30 cellular contexts compared by ENCODE assay signal in the genomic region with DNA sequence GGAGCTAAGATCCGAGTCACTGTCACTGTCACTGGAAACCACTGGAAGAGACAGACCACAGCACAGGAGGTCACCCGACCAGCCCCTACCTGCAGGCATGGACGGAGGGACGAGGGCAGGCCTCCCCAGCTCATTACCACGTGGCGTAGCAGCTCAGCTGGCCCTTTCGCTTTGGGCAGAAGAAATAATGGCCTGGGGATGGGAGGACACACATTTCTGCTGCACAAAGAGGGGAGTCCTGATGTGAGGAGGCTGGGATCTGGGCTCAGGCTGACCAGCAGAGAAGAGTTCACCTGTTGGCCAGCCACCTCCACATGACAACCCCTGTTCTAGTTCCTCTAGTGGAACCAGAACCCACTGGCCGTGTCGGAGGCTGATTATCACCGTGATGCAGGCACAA. TPM values are rescaled to one million over a fixed set of nuclear protein-coding genes. Genes with fewer than 3 reads are reported as not detected.
DNase-seq lines count a peak whose midpoint lies in the region; ATAC-seq, FAIRE-seq and TF ChIP-seq lines count a peak whose summit lies in the region.
"Had no signal": no experiment of that assay in that cellular context is flagged by ENCODE, and none has a peak within 500 bp of the region (broad histone marks: within the 10 kb centered on the region; RNA-seq: fewer than 3 reads in every experiment).

No MANE protein-coding gene starts in this region.

- H4K20me1 ChIP-seq in HepG2 (ENCODE audit: insufficient read depth, low read length): no peaks in the 10 kb centered on the region
- no peaks in the 10 kb centered on the region for H4K20me1 ChIP-seq in Karpas-422 (ENCODE audit: insufficient read depth, low read depth, low read length)

- H3K4me2 ChIP-seq in HepG2 (ENCODE audit: low read depth, low read length): no peak overlapping the region
- no peak overlapping the region for H3K4me2 ChIP-seq in Karpas-422 (ENCODE audit: low read depth, low read length, poor library complexity, severe bottlenecking)
- H3K4me2 ChIP-seq: A549 had no signal

- TF ChIP-seq RAD21 in HepG2 (CRISPR knock-in tag; IDR thresholded peaks at IDR 0.05): no peak

- no peaks in the 10 kb centered on the region for H3K9me2 ChIP-seq in Karpas-422 (replicated peaks; ENCODE audit: insufficient read depth, low read length)

- TF ChIP-seq POLR2A in right lobe of liver (IDR thresholded peaks at IDR 0.05) (no peak), HepG2 (IDR thresholded peaks at IDR 0.05; ENCODE audit: insufficient read depth in 1 of 2, low read depth in 2 of 2, low read length in 2 of 2) (no peak)

- ATAC-seq in right lobe of liver (no peak), HepG2 (no peak), left lobe of liver (no peak), sciatic nerve (no peak), HG03460 (IDR thresholded peaks at IDR 0.05; ENCODE audit: unreplicated experiment) (no peak), GM19397 (IDR thresholded peaks at IDR 0.05; ENCODE audit: unreplicated experiment) (no peak)
- ATAC-seq: A549, HCT116, K562, SK-N-SH treated with all-trans-retinoic acid at 6 μM for 48 hours had no signal

- H3K79me2 ChIP-seq in HepG2 (ENCODE audit: insufficient read depth, low read length) (no peaks in the 10 kb centered on the region), Karpas-422 (ENCODE audit: low read length) (no peaks in the 10 kb centered on the region)

- WGBS in right lobe of liver (ENCODE audit: insufficient coverage, low coverage, low lambda C conversion rate, missing lambda C conversion rate): 72% methylated on average over 3 of the region's 10 CpGs
- WGBS in HepG2 (ENCODE audit: low lambda C conversion rate): 97% methylated on average over 5 of the region's 10 CpGs

- no peak for FAIRE-seq in HepG2 (lab: Jason Lieb, UNC)
- FAIRE-seq: A549, GM18507, K562, RCC 7860 had no signal

- DNase-seq in right lobe of liver: peak in 2 of 3 donors; percentile 28 to 35
- DNase-seq in HepG2 (ENCODE audit: low spot score): no peak
- DNase-seq in left lobe of liver (ENCODE audit: low spot score): peak; percentile 37
- peak; percentile 48 for DNase-seq in sciatic nerve (ENCODE audit: low spot score)
- DNase-seq in Karpas-422: no peak
- DNase-seq: AML-193; CD4-positive, alpha-beta T cell; COR-L47; DMS53; NCI-H1105; NCI-H1436 treated with DMSO at 0.1 percent for 48 hours; NCI-H187 treated with DMSO at 0.1 percent for 48 hours; NCI-H2107; NCI-H524 treated with DMSO at 0.1 percent for 48 hours; NCI-H774; SJCRH30 had no signal

- TF ChIP-seq CTCF in right lobe of liver (IDR thresholded peaks at IDR 0.05) (no peak), HepG2 (CRISPR knock-in tag; IDR thresholded peaks at IDR 0.05) (no peak)

- POLR2A ChIA-PET in HepG2 (lab: Yijun Ruan, JAX): interaction anchor here (0.6 kb wide), 1 partner anchor 13 kb away, joined by 3 read pairs; no protein-coding TSS in a partner anchor

- no peaks in the 10 kb centered on the region for H3K36me3 ChIP-seq in right lobe of liver
- H3K36me3 ChIP-seq in HepG2 (replicated peaks in 1 of 2; ENCODE audit: control insufficient read depth in 1 of 2, insufficient read depth in 2 of 2, low read length in 2 of 2): no peaks in the 10 kb centered on the region
- no peaks in the 10 kb centered on the region for H3K36me3 ChIP-seq in Karpas-422 (ENCODE audit: insufficient read depth, low read length)
- H3K36me3 ChIP-seq: SJCRH30 had no signal

- H3K9ac ChIP-seq in HepG2 (ENCODE audit: insufficient read depth, low read depth, low read length) (no peak overlapping the region), Karpas-422 (ENCODE audit: low read length) (no peak overlapping the region)
- H3K9ac ChIP-seq: BLaER1 treated with 17β-estradiol and CSF1 and Interleukin-3, amounts not matched to agents 10 nM and 100 nM had no signal

- H2AFZ ChIP-seq in HepG2 (ENCODE audit: low read length): no peak overlapping the region
- no peak overlapping the region for H2AFZ ChIP-seq in Karpas-422 (ENCODE audit: low read length)

- CTCF ChIA-PET in HepG2 (lab: Yijun Ruan, JAX; ENCODE audit: low intra/inter-chr PET ratio, low total read pairs): no interaction called here

- TF ChIP-seq EP300 in HepG2 (IDR thresholded peaks at IDR 0.05; ENCODE audit: low read depth in 2 of 2, low read length in 2 of 2) (no peak), HepG2 (CRISPR knock-in tag; IDR thresholded peaks at IDR 0.05; ENCODE audit: borderline replicate concordance) (no peak)

- no peak overlapping the region for H3K27ac ChIP-seq in right lobe of liver
- H3K27ac ChIP-seq in HepG2 (ENCODE audit: extremely low read length, insufficient read depth, low read length): no peak overlapping the region
- no peak overlapping the region for H3K27ac ChIP-seq in Karpas-422 (ENCODE audit: low read length)
- H3K27ac ChIP-seq: A549, SJCRH30 had no signal

- H3K4me3 ChIP-seq in right lobe of liver (no peak overlapping the region), HepG2 (replicated peaks in 1 of 3; ENCODE audit: insufficient read depth in 1 of 3, low read depth in 2 of 3, low read length in 3 of 3) (no peak overlapping the region), Karpas-422 (ENCODE audit: low read length) (no peak overlapping the region)
- H3K4me3 ChIP-seq: A549; BLaER1 treated with 17β-estradiol and CSF1 and Interleukin-3, amounts not matched to agents 10 nM and 100 nM; K562; SJCRH30 had no signal

- intact Hi-C loops in right lobe of liver (cut with DNase I): no loop called here
- intact Hi-C loops in HepG2 (cut with micrococcal nuclease; ENCODE audit: unreplicated experiment): no loop called here
- intact Hi-C loops in sciatic nerve (cut with DNase I): no loop called here

- BruUV-seq in HepG2 (replicated peaks; lab: Mats Ljungman, UMichigan): no TSS peak

- H3K4me1 ChIP-seq in right lobe of liver: no peaks in the 10 kb centered on the region
- H3K4me1 ChIP-seq in HepG2 (ENCODE audit: insufficient read depth, low read length): no peaks in the 10 kb centered on the region
- H3K4me1 ChIP-seq in Karpas-422 (ENCODE audit: low read length): no peaks in the 10 kb centered on the region
- H3K4me1 ChIP-seq: SJCRH30 had no signal

- no peaks in the 10 kb centered on the region for H3K9me3 ChIP-seq in right lobe of liver
- no peaks in the 10 kb centered on the region for H3K9me3 ChIP-seq in HepG2 (ENCODE audit: low read length)
- no peaks in the 10 kb centered on the region for H3K9me3 ChIP-seq in Karpas-422 (ENCODE audit: low read length)
- H3K9me3 ChIP-seq: A549; BLaER1 treated with 17β-estradiol and CSF1 and Interleukin-3, amounts not matched to agents 10 nM and 100 nM; SJCRH30 had no signal

- H3K27me3 ChIP-seq in right lobe of liver: no peaks in the 10 kb centered on the region
- no peaks in the 10 kb centered on the region for H3K27me3 ChIP-seq in HepG2 (ENCODE audit: control insufficient read depth in 1 of 2, insufficient read depth in 2 of 2, low read length in 2 of 2)
- H3K27me3 ChIP-seq in Karpas-422 (ENCODE audit: low read length): no peaks in the 10 kb centered on the region
- H3K27me3 ChIP-seq: BLaER1 treated with 17β-estradiol and CSF1 and Interleukin-3, amounts not matched to agents 10 nM and 100 nM; SJCRH30 had no signal

- in situ Hi-C loops in HepG2 (cut with HindIII; ENCODE audit: extremely low pct_ligation_motif_present, low pct_unique_long_range_greater_than_20kb): no loop called here

TF ChIP-seq in HepG2, 621 proteins besides CTCF, POLR2A, EP300 and RAD21:
- no peak for TF ChIP-seq ZNF44 (CRISPR knock-in tag; IDR thresholded peaks at IDR 0.05)
TF ChIP-seq in HepG2: peak in this region for 0.

RNA-seq across cellular contexts. Expression of gene DOC2B, which starts 38.2 kb away (rescaled TPM):
- total RNA-seq in right lobe of liver (1 to 10 TPM in 2 of 6 experiments, under 1 TPM in 4; 0.40 to 1.7 (median 0.91) TPM), HepG2 (2016; rRNA removed; fragmentation: Illumina TruSeq; extraction: Trizol) (0.22 TPM in 1 of 2 replicates, not detected in the other), left lobe of liver (0.68 TPM), sciatic nerve (27.2 TPM)
- total RNA-seq in HepG2 (2016; cell fraction: cytosol; rRNA removed; fragmentation: Illumina TruSeq; extraction: Trizol; ENCODE audit: low read depth): 0.09 and 0.30 TPM in 2 replicates
- 0.04 TPM in 1 of 2 replicates, not detected in the other for total RNA-seq in HepG2 (2016; cell fraction: insoluble cytoplasmic fraction; rRNA removed; fragmentation: Illumina TruSeq; extraction: Trizol)
- 0.06 and 0.38 TPM in 2 replicates for total RNA-seq in HepG2 (2016; cell fraction: membrane; rRNA removed; fragmentation: Illumina TruSeq; extraction: Trizol)
- total RNA-seq in HepG2 (2016; cell fraction: nucleus; rRNA removed; fragmentation: Illumina TruSeq; extraction: Trizol): 0.06 TPM in 1 of 2 replicates, not detected in the other
- polyA plus RNA-seq in HepG2 (2011; rRNA removed): 0.09 and 0.77 TPM in 2 replicates
- 0.21 and 0.25 TPM in 2 replicates for polyA plus RNA-seq in HepG2 (2011; cell fraction: cytosol; rRNA removed)
- 0.31 and 0.33 TPM in 2 replicates for polyA plus RNA-seq in HepG2 (2011; cell fraction: nucleus; rRNA removed)
- polyA plus RNA-seq in HepG2 (2012): 0.05 and 0.23 TPM in 2 replicates
- 0.08 and 0.34 TPM in 2 replicates for polyA plus RNA-seq in HepG2 (2016; cell fraction: cytosol; fragmentation: Illumina TruSeq; extraction: Trizol; ENCODE audit: low read depth)
- polyA plus RNA-seq in HepG2 (2016; cell fraction: insoluble cytoplasmic fraction; fragmentation: Illumina TruSeq; extraction: Trizol; ENCODE audit: low read depth): not detected in 2 replicates
- 0.33 TPM in 1 of 2 replicates, not detected in the other for polyA plus RNA-seq in HepG2 (2016; cell fraction: membrane; fragmentation: Illumina TruSeq; extraction: Trizol; ENCODE audit: low read depth)
- 0.22 and 0.36 TPM in 2 replicates for polyA plus RNA-seq in HepG2 (2016; cell fraction: nucleus; fragmentation: Illumina TruSeq; extraction: Trizol; ENCODE audit: insufficient read depth, low read depth)
- polyA minus RNA-seq in HepG2 (2011; rRNA and poly(A)+ RNA removed; ENCODE audit: low replicate concordance): 0.08 TPM in 1 of 2 replicates, not detected in the other
- polyA minus RNA-seq in HepG2 (2011; cell fraction: cytosol; rRNA and poly(A)+ RNA removed): 0.40 TPM in 1 of 2 replicates, not detected in the other
- 0.13 TPM in 1 of 2 replicates, not detected in the other for polyA minus RNA-seq in HepG2 (2011; cell fraction: nucleus; rRNA and poly(A)+ RNA removed)
- total RNA-seq in Karpas-422 (2014; rRNA removed; shearing (Covaris generic); ENCODE audit: low replicate concordance): not detected in 2 replicates
- total RNA-seq: G401, H4, HT-29, LHCN-M2, MCF 10A, SJCRH30 had no signal
- polyA plus RNA-seq: K562 had no signal

Comparison
In these comparisons a context has a peak if more than half of its experiments do, and no peak if none do; other contexts are left out.
1. DNase-seq: peak in right lobe of liver (2 of 3), left lobe of liver (single experiment) and sciatic nerve (single experiment); none in HepG2 (single experiment) and Karpas-422 (single experiment).
2. RNA of gene DOC2B, which starts 38.2 kb away (total RNA-seq): 27.2 TPM in sciatic nerve (single experiment); 0.40 to 1.7 TPM in right lobe of liver, 0.68 TPM in left lobe of liver (single experiment), 0.04 to 0.38 TPM in HepG2 and not detected in Karpas-422; every median in the first group is over 10 times any median in the second.